20 cellular contexts compared by ENCODE assay signal in the genomic region with DNA sequence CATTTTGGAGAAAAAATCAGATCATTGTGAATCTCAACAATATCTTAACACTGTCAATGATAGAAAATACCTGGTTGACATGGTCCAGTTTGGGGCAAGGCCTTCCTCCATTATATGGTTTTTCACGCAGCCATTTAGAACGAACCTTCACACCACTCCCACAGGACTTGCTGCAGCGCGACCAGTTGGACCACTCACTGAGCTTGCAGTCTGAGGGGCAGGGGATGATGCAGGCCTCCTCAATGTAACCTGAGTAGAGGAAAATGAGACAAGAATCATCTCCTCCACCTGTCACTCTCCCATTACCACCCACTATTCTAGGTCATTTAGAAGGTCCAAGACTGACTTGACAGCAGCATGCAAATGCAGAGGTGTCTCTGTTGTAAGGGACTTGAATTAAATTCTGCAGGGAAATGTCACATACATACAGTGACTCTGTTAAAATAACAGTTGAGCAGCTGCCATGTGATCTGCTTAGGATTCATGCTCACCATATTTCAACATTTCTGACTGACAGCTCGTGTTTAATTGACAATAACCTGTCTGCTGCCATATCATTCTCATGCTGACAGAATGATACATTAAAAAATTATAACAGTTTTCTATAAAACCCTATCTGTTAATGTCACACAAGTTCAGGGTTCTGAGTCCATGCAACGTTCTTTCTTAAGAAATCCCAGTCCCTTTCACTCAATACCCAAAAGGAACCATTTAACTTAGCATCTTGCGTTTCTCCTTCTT.
DNase-seq lines count a peak whose midpoint lies in the region; ATAC-seq and TF ChIP-seq lines count a peak whose summit lies in the region.
"Had no signal": no experiment of that assay in that cellular context is flagged by ENCODE, and none has a peak within 500 bp of the region (broad histone marks: within the 10 kb centered on the region; RNA-seq: fewer than 3 reads in every experiment).

No MANE protein-coding gene starts in this region.

- no peak for ATAC-seq in body of pancreas
- ATAC-seq: CD8-positive, alpha-beta T cell had no signal

- peaks cover 3% of the 10 kb centered on the region for H3K27me3 Mint-ChIP-seq in glutamatergic neuron (ENCODE audit: unreplicated experiment)
- H3K27me3 Mint-ChIP-seq: IgD-negative memory B cell had no signal

- TF ChIP-seq RAD21 in neural cell (conservative IDR thresholded peaks at IDR 0.05) = no peak

- 90 to 91% methylated on average over 7 of the region's 7 CpGs for WGBS in body of pancreas, 2 donors

- H3K4me1 ChIP-seq in OCI-LY1 (ENCODE audit: insufficient read depth, low read length, severe bottlenecking) (peaks cover 14% of the 10 kb centered on the region), body of pancreas (no peaks in the 10 kb centered on the region)

- TF ChIP-seq POLR2A in body of pancreas (IDR thresholded peaks at IDR 0.05) = no peak

- no peak overlapping the region for H3K4me3 ChIP-seq in OCI-LY1 (ENCODE audit: low read depth, low read length, poor library complexity, severe bottlenecking)
- H3K4me3 ChIP-seq in neural cell (ENCODE audit: low read length) = peak overlapping the region; percentile 37
- no peak overlapping the region for H3K4me3 ChIP-seq in body of pancreas
- H3K4me3 ChIP-seq: PC-9 had no signal

- no peaks in the 10 kb centered on the region for H3K9me2 ChIP-seq in OCI-LY1 (ENCODE audit: low read depth, low read length)
- no peaks in the 10 kb centered on the region for H3K9me2 ChIP-seq in neural cell (ENCODE audit: insufficient read depth, low read length)

- intact Hi-C loops in body of pancreas (cut with DNase I) = loop anchor here (10.0 kb wide), 1 partner anchor 896 kb away; no protein-coding TSS in a partner anchor

- H3K9me3 ChIP-seq in OCI-LY1 (ENCODE audit: low read length) (no peaks in the 10 kb centered on the region), neural cell (ENCODE audit: low read length) (no peaks in the 10 kb centered on the region), body of pancreas (no peaks in the 10 kb centered on the region)

- no peak overlapping the region for H2AFZ ChIP-seq in OCI-LY1 (ENCODE audit: low read length)
- no peak overlapping the region for H2AFZ ChIP-seq in neural cell (ENCODE audit: low read depth, low read length)
- H2AFZ ChIP-seq: PC-9 had no signal

- H4K20me1 ChIP-seq in OCI-LY1 (ENCODE audit: insufficient read depth, low read length) (no peaks in the 10 kb centered on the region), neural cell (ENCODE audit: insufficient read depth) (no peaks in the 10 kb centered on the region)

- TF ChIP-seq CTCF in OCI-LY1 (IDR thresholded peaks at IDR 0.05; ENCODE audit: low read length) (no peak), glutamatergic neuron (IDR thresholded peaks at IDR 0.05; ENCODE audit: partially characterized antibody, unreplicated experiment) (no peak), neural cell (IDR thresholded peaks at IDR 0.05; ENCODE audit: poor library complexity, severe bottlenecking) (no peak), body of pancreas (IDR thresholded peaks at IDR 0.05) (no peak)

- H3K27me3 ChIP-seq in OCI-LY1 (ENCODE audit: insufficient read depth, low read length) (no peaks in the 10 kb centered on the region), neural cell (ENCODE audit: insufficient read depth, low read depth, low read length) (no peaks in the 10 kb centered on the region), body of pancreas (no peaks in the 10 kb centered on the region)

- no peaks in the 10 kb centered on the region for H3K9me3 Mint-ChIP-seq in glutamatergic neuron (ENCODE audit: unreplicated experiment)
- H3K9me3 Mint-ChIP-seq: CD8-positive, alpha-beta T cell; IgD-negative memory B cell had no signal

- no peaks in the 10 kb centered on the region for H3K36me3 ChIP-seq in OCI-LY1 (ENCODE audit: insufficient read depth, low read length)
- no peaks in the 10 kb centered on the region for H3K36me3 ChIP-seq in neural cell (ENCODE audit: insufficient read depth, low read length)
- H3K36me3 ChIP-seq in body of pancreas (replicated peaks in 1 of 2; ENCODE audit: insufficient read depth in 1 of 2, low read depth in 2 of 2) = no peaks in the 10 kb centered on the region

- no peak overlapping the region for H3K9ac ChIP-seq in OCI-LY1 (ENCODE audit: low read length)
- H3K9ac ChIP-seq in neural cell (ENCODE audit: low read length) = peak overlapping the region; percentile 22

- H3K27ac ChIP-seq in OCI-LY1 (ENCODE audit: low read depth, low read length, poor library complexity, severe bottlenecking) (peak overlapping the region; percentile 9), neural cell (ENCODE audit: low read length) (peak overlapping the region; percentile 58), body of pancreas (no peak overlapping the region)
- H3K27ac ChIP-seq: PC-9 had no signal

- H3K4me1 Mint-ChIP-seq in glutamatergic neuron (ENCODE audit: low read depth, unreplicated experiment) = peaks cover 19% of the 10 kb centered on the region
- H3K4me1 Mint-ChIP-seq: IgD-negative memory B cell had no signal

- peak overlapping the region; percentile 13 for H3K4me3 Mint-ChIP-seq in glutamatergic neuron (ENCODE audit: unreplicated experiment)
- H3K4me3 Mint-ChIP-seq: CD8-positive, alpha-beta T cell; IgD-negative memory B cell had no signal

- peak; percentile 97 for TF ChIP-seq EP300 in neural cell (conservative IDR thresholded peaks at IDR 0.05; ENCODE audit: poor library complexity, severe bottlenecking)

- peak overlapping the region; percentile 57 for H3K27ac Mint-ChIP-seq in glutamatergic neuron (ENCODE audit: unreplicated experiment)
- H3K27ac Mint-ChIP-seq: CD8-positive, alpha-beta T cell had no signal

- DNase-seq in NCI-H526 (lab: John Stamatoyannopoulos, UW) = peak; percentile 3 to 19
- DNase-seq in NCI-H526 treated with DMSO at 0.1 percent for 48 hours (lab: John Stamatoyannopoulos, UW) = no peak
- peak; percentile 51 for DNase-seq in glutamatergic neuron
- DNase-seq in NCI-H2107 (lab: John Stamatoyannopoulos, UW) = no peak
- no peak for DNase-seq in GF-D8 (lab: John Stamatoyannopoulos, UW)
- no peak for DNase-seq in body of pancreas
- DNase-seq: CD8-positive, alpha-beta T cell; DMS53; EL; HCEC 1CT; Kasumi-1; MM.1S; NCI-H1105; NCI-H2081 treated with DMSO at 0.1 percent for 48 hours; NCI-H2227 treated with DMSO at 0.1 percent for 48 hours; NCI-H510A treated with DMSO at 0.1 percent for 48 hours; PC-9 had no signal

- H3F3A ChIP-seq in OCI-LY1 (ENCODE audit: insufficient read depth, low read length) (no peaks in the 10 kb centered on the region), neural cell (ENCODE audit: insufficient read depth, low read length, poor library complexity, severe bottlenecking) (peaks cover 2% of the 10 kb centered on the region)

- no peaks in the 10 kb centered on the region for H3K36me3 Mint-ChIP-seq in glutamatergic neuron (ENCODE audit: unreplicated experiment)
- H3K36me3 Mint-ChIP-seq: CD8-positive, alpha-beta T cell; IgD-negative memory B cell had no signal

- H3K4me2 ChIP-seq in OCI-LY1 (ENCODE audit: low read length) (no peak overlapping the region), neural cell (ENCODE audit: low read length) (no peak overlapping the region)
- H3K4me2 ChIP-seq: PC-9 had no signal

- no peaks in the 10 kb centered on the region for H3K79me2 ChIP-seq in OCI-LY1 (ENCODE audit: insufficient read depth, low read length)
- no peaks in the 10 kb centered on the region for H3K79me2 ChIP-seq in neural cell (replicated peaks; ENCODE audit: insufficient read depth, low read length)

TF ChIP-seq in neural cell, 6 proteins besides CTCF, POLR2A, EP300 and RAD21:
- TF ChIP-seq EZH2 (IDR thresholded peaks at IDR 0.05; ENCODE audit: borderline replicate concordance, insufficient read depth, low read length, poor library complexity, severe bottlenecking) (no peak), MXI1 (conservative IDR thresholded peaks at IDR 0.05; ENCODE audit: poor library complexity, severe bottlenecking) (peak; percentile 37), POLR2AphosphoS5 (IDR thresholded peaks at IDR 0.05) (peak; percentile 67), TAF1 (IDR thresholded peaks at IDR 0.05; ENCODE audit: low read depth) (no peak), SMC3 (conservative IDR thresholded peaks at IDR 0.05; ENCODE audit: poor library complexity) (no peak)
- TF ChIP-seq, protein P1, sequence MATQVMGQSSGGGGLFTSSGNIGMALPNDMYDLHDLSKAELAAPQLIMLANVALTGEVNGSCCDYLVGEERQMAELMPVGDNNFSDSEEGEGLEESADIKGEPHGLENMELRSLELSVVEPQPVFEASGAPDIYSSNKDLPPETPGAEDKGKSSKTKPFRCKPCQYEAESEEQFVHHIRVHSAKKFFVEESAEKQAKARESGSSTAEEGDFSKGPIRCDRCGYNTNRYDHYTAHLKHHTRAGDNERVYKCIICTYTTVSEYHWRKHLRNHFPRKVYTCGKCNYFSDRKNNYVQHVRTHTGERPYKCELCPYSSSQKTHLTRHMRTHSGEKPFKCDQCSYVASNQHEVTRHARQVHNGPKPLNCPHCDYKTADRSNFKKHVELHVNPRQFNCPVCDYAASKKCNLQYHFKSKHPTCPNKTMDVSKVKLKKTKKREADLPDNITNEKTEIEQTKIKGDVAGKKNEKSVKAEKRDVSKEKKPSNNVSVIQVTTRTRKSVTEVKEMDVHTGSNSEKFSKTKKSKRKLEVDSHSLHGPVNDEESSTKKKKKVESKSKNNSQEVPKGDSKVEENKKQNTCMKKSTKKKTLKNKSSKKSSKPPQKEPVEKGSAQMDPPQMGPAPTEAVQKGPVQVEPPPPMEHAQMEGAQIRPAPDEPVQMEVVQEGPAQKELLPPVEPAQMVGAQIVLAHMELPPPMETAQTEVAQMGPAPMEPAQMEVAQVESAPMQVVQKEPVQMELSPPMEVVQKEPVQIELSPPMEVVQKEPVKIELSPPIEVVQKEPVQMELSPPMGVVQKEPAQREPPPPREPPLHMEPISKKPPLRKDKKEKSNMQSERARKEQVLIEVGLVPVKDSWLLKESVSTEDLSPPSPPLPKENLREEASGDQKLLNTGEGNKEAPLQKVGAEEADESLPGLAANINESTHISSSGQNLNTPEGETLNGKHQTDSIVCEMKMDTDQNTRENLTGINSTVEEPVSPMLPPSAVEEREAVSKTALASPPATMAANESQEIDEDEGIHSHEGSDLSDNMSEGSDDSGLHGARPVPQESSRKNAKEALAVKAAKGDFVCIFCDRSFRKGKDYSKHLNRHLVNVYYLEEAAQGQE (IDR thresholded peaks at IDR 0.05; ENCODE audit: borderline replicate concordance) = no peak

Comparison
In these comparisons a context has a peak if more than half of its experiments do, and no peak if none do; other contexts are left out.
1. DNase-seq: peak in NCI-H526 (2 of 2) and glutamatergic neuron (single experiment); none in NCI-H526 treated with DMSO at 0.1 percent for 48 hours (single experiment), NCI-H2107 (single experiment), GF-D8 (single experiment) and body of pancreas (0 of 4).
2. H3K27ac ChIP-seq: peak in OCI-LY1 (single experiment) and neural cell (single experiment); none in body of pancreas (0 of 4).